In genomic region chr6:134744301-134744700, GRCh38 we compare ENCODE assay signal across 30 cellular contexts.
"Had no signal": no experiment of that assay in that cellular context is flagged by ENCODE, and none has a peak within 500 bp of the region (broad histone marks: within the 10 kb centered on the region; RNA-seq: fewer than 3 reads in every experiment).

No MANE protein-coding gene starts in this region.

- H3K9me3 Mint-ChIP-seq: activated B cell treated with CpG ODN at 0.5 μM for 24 hours; activated naive CD4-positive, alpha-beta T cell treated with anti-CD3 and anti-CD28 coated beads, Interleukin-2, amount 50 U/mL, for 24 hours; activated T-helper 2 cell treated with anti-CD3 and anti-CD28 coated beads, Interferon-gamma antibody, Interleukin-2, Interleukin-4, amounts not matched to agents 10 μg/mL and 5 μg/mL and 100 μg/mL, durations not matched to agents 14 hours and 24 hours and 36 hours; neural progenitor cell; stimulated activated memory B cell treated with anti-CD40 and anti-IgM and Interleukin-4, amounts not matched to agents 10 μg/mL and 1 μg/mL and 100 μg/mL, for 72 hours; stimulated activated naive CD8-positive, alpha-beta T cell treated with anti-CD3 and anti-CD28 coated beads, Interleukin-15, amount 100 ng/mL, for 72 hours; T-helper 2 cell treated with Interferon-gamma antibody and Interleukin-4, amounts not matched to agents 5 μg/mL and 100 μg/mL, for 36 hours had no signal

- ATAC-seq: activated CD4-positive, alpha-beta T cell treated with anti-CD3 and anti-CD28 coated beads for 36 hours; activated CD8-positive, alpha-beta memory T cell treated with anti-CD3 and anti-CD28 coated beads, Interleukin-2, amount 10 ng/mL, durations not matched to agents 7 days and 5 days; activated CD8-positive, alpha-beta T cell treated with anti-CD3 and anti-CD28 coated beads, Interleukin-2, amount 10 ng/mL, durations not matched to agents 7 days and 5 days; activated naive CD8-positive, alpha-beta T cell treated with anti-CD3 and anti-CD28 coated beads, Interleukin-2, amount 50 U/mL, for 24 hours; body of pancreas; naive thymus-derived CD8-positive, alpha-beta T cell; stimulated activated memory B cell treated with anti-CD40 and anti-IgM and Interleukin-4, amounts not matched to agents 10 μg/mL and 1 μg/mL and 100 μg/mL, for 72 hours; stimulated activated naive CD8-positive, alpha-beta T cell treated with anti-CD3 and anti-CD28 coated beads, Interleukin-15, amount 100 ng/mL, for 72 hours; upper lobe of right lung had no signal

- H3K36me3 ChIP-seq: left ventricle myocardium inferior, neural progenitor cell, sigmoid colon, tibial artery, upper lobe of right lung had no signal

- H3K36me3 Mint-ChIP-seq: activated CD8-positive, alpha-beta memory T cell treated with anti-CD3 and anti-CD28 coated beads, Interleukin-2, amount 10 ng/mL, durations not matched to agents 7 days and 5 days; activated naive CD4-positive, alpha-beta T cell treated with anti-CD3 and anti-CD28 coated beads, Interleukin-2, amount 50 U/mL, for 24 hours; naive thymus-derived CD8-positive, alpha-beta T cell; neural progenitor cell; stimulated activated memory B cell treated with anti-CD40 and anti-IgM and Interleukin-4, amounts not matched to agents 10 μg/mL and 1 μg/mL and 100 μg/mL, for 72 hours had no signal

- H3K27ac ChIP-seq: body of pancreas, coronary artery, dorsolateral prefrontal cortex, left ventricle myocardium inferior, neural progenitor cell, sigmoid colon, tibial artery, upper lobe of right lung had no signal

- H3K27me3 Mint-ChIP-seq: stimulated activated memory B cell treated with anti-CD40 and anti-IgM and Interleukin-4, amounts not matched to agents 10 μg/mL and 1 μg/mL and 100 μg/mL, for 72 hours had no signal

- H3K9ac ChIP-seq: neural progenitor cell had no signal

- H3K9me3 ChIP-seq: body of pancreas, left ventricle myocardium inferior, tibial artery, upper lobe of right lung had no signal

- H3K4me1 Mint-ChIP-seq: activated B cell treated with CpG ODN at 0.5 μM for 24 hours; activated CD4-positive, alpha-beta T cell treated with anti-CD3 and anti-CD28 coated beads for 36 hours; activated CD8-positive, alpha-beta memory T cell treated with anti-CD3 and anti-CD28 coated beads, Interleukin-2, amount 10 ng/mL, durations not matched to agents 7 days and 5 days; activated naive CD4-positive, alpha-beta T cell treated with anti-CD3 and anti-CD28 coated beads, Interleukin-2, amount 50 U/mL, for 24 hours; activated naive CD8-positive, alpha-beta T cell treated with anti-CD3 and anti-CD28 coated beads, Interleukin-2, amount 50 U/mL, for 24 hours; naive thymus-derived CD8-positive, alpha-beta T cell; stimulated activated memory B cell treated with anti-CD40 and anti-IgM and Interleukin-4, amounts not matched to agents 10 μg/mL and 1 μg/mL and 100 μg/mL, for 72 hours; stimulated activated naive CD8-positive, alpha-beta T cell treated with anti-CD3 and anti-CD28 coated beads, Interleukin-15, amount 100 ng/mL, for 72 hours had no signal

- DNase-seq: activated B cell treated with CpG ODN at 0.5 μM for 24 hours; activated CD4-positive, alpha-beta T cell treated with anti-CD3 and anti-CD28 coated beads for 36 hours; activated CD8-positive, alpha-beta memory T cell treated with anti-CD3 and anti-CD28 coated beads, Interleukin-2, amount 10 ng/mL, durations not matched to agents 7 days and 5 days; activated CD8-positive, alpha-beta T cell treated with anti-CD3 and anti-CD28 coated beads, Interleukin-2, amount 10 ng/mL, durations not matched to agents 7 days and 5 days; activated naive CD8-positive, alpha-beta T cell treated with anti-CD3 and anti-CD28 coated beads, Interleukin-2, amount 50 U/mL, for 24 hours; activated T-cell treated with anti-CD3 and anti-CD28 coated beads, Interleukin-2, amount 50 U/mL, for 48 hours; body of pancreas; dorsolateral prefrontal cortex; effector memory CD4-positive, alpha-beta T cell; foreskin melanocyte; left ventricle myocardium inferior; midbrain; naive thymus-derived CD8-positive, alpha-beta T cell; sigmoid colon; stimulated activated CD4-positive, alpha-beta T cell treated with anti-CD3 and anti-CD28 coated beads, Interleukin-1b, Interleukin-23, amount 100 ng/mL, for 48 hours; stimulated activated CD4-positive, alpha-beta T cell treated with anti-CD3 and anti-CD28 coated beads, Interleukin-4, amount 100 ng/mL, for 4 hours; stimulated activated CD8-positive, alpha-beta memory T cell treated with anti-CD3 and anti-CD28 coated beads, Interleukin-4, amount 100 ng/mL, for 48 hours; stimulated activated naive CD8-positive, alpha-beta T cell treated with anti-CD3 and anti-CD28 coated beads, Interleukin-15, amount 100 ng/mL, for 72 hours; substantia nigra; T-helper 1 cell; tibial artery; upper lobe of right lung had no signal

- H3K4me3 Mint-ChIP-seq: activated B cell treated with CpG ODN at 0.5 μM for 24 hours; activated CD4-positive, alpha-beta T cell treated with anti-CD3 and anti-CD28 coated beads for 36 hours; activated CD8-positive, alpha-beta memory T cell treated with anti-CD3 and anti-CD28 coated beads, Interleukin-2, amount 10 ng/mL, durations not matched to agents 7 days and 5 days; activated CD8-positive, alpha-beta T cell treated with anti-CD3 and anti-CD28 coated beads, Interleukin-2, amount 10 ng/mL, durations not matched to agents 7 days and 5 days; activated naive CD4-positive, alpha-beta T cell treated with anti-CD3 and anti-CD28 coated beads, Interleukin-2, amount 50 U/mL, for 24 hours; activated naive CD8-positive, alpha-beta T cell treated with anti-CD3 and anti-CD28 coated beads, Interleukin-2, amount 50 U/mL, for 24 hours; naive thymus-derived CD8-positive, alpha-beta T cell; neural progenitor cell; stimulated activated memory B cell treated with anti-CD40 and anti-IgM and Interleukin-4, amounts not matched to agents 10 μg/mL and 1 μg/mL and 100 μg/mL, for 72 hours; stimulated activated naive CD8-positive, alpha-beta T cell treated with anti-CD3 and anti-CD28 coated beads, Interleukin-15, amount 100 ng/mL, for 72 hours; T-helper 2 cell treated with Interferon-gamma antibody and Interleukin-4, amounts not matched to agents 5 μg/mL and 100 μg/mL, for 36 hours had no signal

- H3K4me1 ChIP-seq: body of pancreas, neural progenitor cell, sigmoid colon, tibial artery had no signal

- H3K4me2 ChIP-seq: neural progenitor cell, smooth muscle cell had no signal

- H3K27me3 ChIP-seq: body of pancreas, dorsolateral prefrontal cortex, neural progenitor cell, sigmoid colon, tibial artery, upper lobe of right lung had no signal

- H2AFZ ChIP-seq: neural progenitor cell had no signal

- H3K4me3 ChIP-seq: body of pancreas, coronary artery, dorsolateral prefrontal cortex, left ventricle myocardium inferior, lung, neural progenitor cell, sigmoid colon, smooth muscle cell, tibial artery, upper lobe of right lung had no signal

- H3K27ac Mint-ChIP-seq: activated B cell treated with CpG ODN at 0.5 μM for 24 hours; activated CD4-positive, alpha-beta T cell treated with anti-CD3 and anti-CD28 coated beads for 36 hours; activated CD8-positive, alpha-beta memory T cell treated with anti-CD3 and anti-CD28 coated beads, Interleukin-2, amount 10 ng/mL, durations not matched to agents 7 days and 5 days; activated CD8-positive, alpha-beta T cell treated with anti-CD3 and anti-CD28 coated beads, Interleukin-2, amount 10 ng/mL, durations not matched to agents 7 days and 5 days; activated naive CD4-positive, alpha-beta T cell treated with anti-CD3 and anti-CD28 coated beads, Interleukin-2, amount 50 U/mL, for 24 hours; activated naive CD8-positive, alpha-beta T cell treated with anti-CD3 and anti-CD28 coated beads, Interleukin-2, amount 50 U/mL, for 24 hours; activated T-helper 2 cell treated with anti-CD3 and anti-CD28 coated beads, Interferon-gamma antibody, Interleukin-2, Interleukin-4, amounts not matched to agents 10 μg/mL and 5 μg/mL and 100 μg/mL, durations not matched to agents 14 hours and 24 hours and 36 hours; naive thymus-derived CD8-positive, alpha-beta T cell; neural progenitor cell; stimulated activated memory B cell treated with anti-CD40 and anti-IgM and Interleukin-4, amounts not matched to agents 10 μg/mL and 1 μg/mL and 100 μg/mL, for 72 hours; stimulated activated naive CD8-positive, alpha-beta T cell treated with anti-CD3 and anti-CD28 coated beads, Interleukin-15, amount 100 ng/mL, for 72 hours; T-helper 2 cell treated with Interferon-gamma antibody and Interleukin-4, amounts not matched to agents 5 μg/mL and 100 μg/mL, for 36 hours had no signal
